ENCODE assay signal across 25 cellular contexts in genomic region chr6:116152620-116153019, GRCh38. TPM values are rescaled to one million over a fixed set of nuclear protein-coding genes. Genes with fewer than 3 reads are reported as not detected.
DNase-seq lines count a peak whose midpoint lies in the region; ATAC-seq, FAIRE-seq and TF ChIP-seq lines count a peak whose summit lies in the region.
"Had no signal": no experiment of that assay in that cellular context is flagged by ENCODE, and none has a peak within 500 bp of the region (broad histone marks: within the 10 kb centered on the region; RNA-seq: fewer than 3 reads in every experiment).

No MANE protein-coding gene starts in this region.

- no peaks in the 10 kb centered on the region for H3K27me3 Mint-ChIP-seq in mesothelial cell of epicardium (ENCODE audit: low read depth)
- no peaks in the 10 kb centered on the region for H3K27me3 Mint-ChIP-seq in activated naive CD4-positive, alpha-beta T cell treated with anti-CD3 and anti-CD28 coated beads, Interleukin-2, amount 10 ng/mL, durations not matched to agents 7 days and 5 days
- H3K27me3 Mint-ChIP-seq: CD4-positive, CD25-positive, alpha-beta regulatory T cell had no signal

- no peaks in the 10 kb centered on the region for H4K20me1 ChIP-seq in K562 (replicated peaks; ENCODE audit: control insufficient read depth, insufficient read depth, low read length)
- H4K20me1 ChIP-seq: BLaER1 had no signal

- no peaks in the 10 kb centered on the region for H3K36me3 Mint-ChIP-seq in mesothelial cell of epicardium
- H3K36me3 Mint-ChIP-seq in activated naive CD4-positive, alpha-beta T cell treated with anti-CD3 and anti-CD28 coated beads, Interleukin-2, amount 10 ng/mL, durations not matched to agents 7 days and 5 days = no peaks in the 10 kb centered on the region

- ATAC-seq in K562 = no peak
- ATAC-seq: GM23338, PC-3 had no signal

- no peaks in the 10 kb centered on the region for H3K9me3 Mint-ChIP-seq in mesothelial cell of epicardium
- H3K9me3 Mint-ChIP-seq in activated naive CD4-positive, alpha-beta T cell treated with anti-CD3 and anti-CD28 coated beads, Interleukin-2, amount 10 ng/mL, durations not matched to agents 7 days and 5 days = no peaks in the 10 kb centered on the region
- H3K9me3 Mint-ChIP-seq: CD4-positive, CD25-positive, alpha-beta regulatory T cell; GM23338; H9; HFFc6 had no signal

- POLR2A ChIA-PET in K562 (lab: Yijun Ruan, JAX) = interaction anchor here (0.7 kb wide), 1 partner anchor 29 kb away, joined by 3 read pairs; no protein-coding TSS in a partner anchor

- H3K4me2 ChIP-seq in K562 (ENCODE audit: insufficient read depth, low read length) = no peak overlapping the region
- H3K4me2 ChIP-seq: BLaER1, GM23338, KMS-11, SK-N-SH had no signal

- H3K9me3 ChIP-seq in HUES48 (ENCODE audit: control insufficient read depth, insufficient read depth, low read length) (no peaks in the 10 kb centered on the region), K562 (replicated peaks; ENCODE audit: control insufficient read depth, insufficient read depth, low read depth, low read length) (no peaks in the 10 kb centered on the region), colonic mucosa (no peaks in the 10 kb centered on the region)
- H3K9me3 ChIP-seq: BLaER1, SK-N-SH had no signal

- H3K4me3 Mint-ChIP-seq in mesothelial cell of epicardium = no peak overlapping the region
- H3K4me3 Mint-ChIP-seq in activated naive CD4-positive, alpha-beta T cell treated with anti-CD3 and anti-CD28 coated beads, Interleukin-2, amount 10 ng/mL, durations not matched to agents 7 days and 5 days = no peak overlapping the region
- H3K4me3 Mint-ChIP-seq: CD4-positive, CD25-positive, alpha-beta regulatory T cell; GM23338; H9; HFFc6 had no signal

- CTCF ChIA-PET in K562 (lab: Yijun Ruan, JAX; ENCODE audit: low intra/inter-chr PET ratio) = no interaction called here
- CTCF ChIA-PET in activated naive CD4-positive, alpha-beta T cell treated with anti-CD3 and anti-CD28 coated beads, Interleukin-2, amount 10 ng/mL, durations not matched to agents 7 days and 5 days (lab: Charles Lee) = no interaction called here

- 36% methylated on average over 1 of the region's 1 CpG for WGBS in K562 (ENCODE audit: insufficient coverage, low coverage, missing lambda C conversion rate)

- DNase-seq in K562 (ENCODE audit: extremely low read depth in 1 of 4, low spot score in 3 of 4) (no peak), fibroblast of pulmonary artery (ENCODE audit: low read depth) (peak; percentile 38), mesothelial cell of epicardium (ENCODE audit: low spot score in 2 of 2, unreplicated experiment in 2 of 2) (no peak), GM13977 (ENCODE audit: low spot score) (no peak), putamen (ENCODE audit: low spot score) (no peak), colonic mucosa (no peak)
- DNase-seq in activated naive CD4-positive, alpha-beta T cell treated with anti-CD3 and anti-CD28 coated beads, Interleukin-2, amount 10 ng/mL, durations not matched to agents 7 days and 5 days = no peak
- DNase-seq: CD4-positive, CD25-positive, alpha-beta regulatory T cell; H9; HFFc6; IMR-90; MM.1S; NCI-H2029; NCI-H2171 treated with DMSO at 0.1 percent for 48 hours; NCI-H345; NCI-H510A treated with DMSO at 0.1 percent for 48 hours; NCI-H748 treated with DMSO at 0.1 percent for 48 hours; PC-3; SK-N-SH had no signal

- H3K9me1 ChIP-seq in K562 (ENCODE audit: control insufficient read depth, insufficient read depth, low read length) = no peaks in the 10 kb centered on the region

- no peak for FAIRE-seq in K562 (lab: Jason Lieb, UNC)
- FAIRE-seq: D721Med had no signal

- in situ Hi-C loops in K562 (cut with MboI) (no loop called here), GM13977 (cut with MboI; ENCODE audit: low pct_unique_long_range_greater_than_20kb, low sequenced_read_pairs, unreplicated experiment) (no loop called here)

- H3K27me3 ChIP-seq in HUES48 (ENCODE audit: control insufficient read depth, insufficient read depth, low read length) (no peaks in the 10 kb centered on the region), K562 (ENCODE audit: control insufficient read depth in 2 of 2, insufficient read depth in 2 of 2, low read length in 2 of 2) (no peaks in the 10 kb centered on the region), colonic mucosa (no peaks in the 10 kb centered on the region)
- H3K27me3 ChIP-seq: BLaER1 had no signal

- H3K9ac ChIP-seq in HUES48 (ENCODE audit: low read depth, low read length) (no peak overlapping the region), K562 (ENCODE audit: insufficient read depth in 1 of 2, low read depth in 2 of 2, low read length in 2 of 2) (no peak overlapping the region), colonic mucosa (ENCODE audit: low read depth in 2 of 2, low read length in 2 of 2) (no peak overlapping the region)
- H3K9ac ChIP-seq: BLaER1, KMS-11, SK-N-SH had no signal

- TF ChIP-seq CTCF in K562 (IDR thresholded peaks at IDR 0.05 in 2 of 3, conservative IDR thresholded peaks at IDR 0.05 in 1 of 3; ENCODE audit: insufficient read depth in 2 of 3, low read depth in 1 of 3, low read length in 3 of 3) (no peak), fibroblast of pulmonary artery (IDR thresholded peaks at IDR 0.05; ENCODE audit: low read length, missing control alignments) (no peak), mesothelial cell of epicardium (IDR thresholded peaks at IDR 0.05; ENCODE audit: unreplicated experiment) (no peak), GM13977 (IDR thresholded peaks at IDR 0.05; ENCODE audit: extremely low read depth, insufficient read depth, missing control alignments) (no peak), colonic mucosa (IDR thresholded peaks at IDR 0.05) (no peak)

- peaks cover 10% of the 10 kb centered on the region for H3K4me1 Mint-ChIP-seq in mesothelial cell of epicardium
- H3K4me1 Mint-ChIP-seq in activated naive CD4-positive, alpha-beta T cell treated with anti-CD3 and anti-CD28 coated beads, Interleukin-2, amount 10 ng/mL, durations not matched to agents 7 days and 5 days = no peaks in the 10 kb centered on the region

- BruUV-seq in K562 (replicated peaks; lab: Mats Ljungman, UMichigan) = no TSS peak

- H3K4me1 ChIP-seq in HUES48 (ENCODE audit: control insufficient read depth, insufficient read depth, low read length) (peaks cover 6% of the 10 kb centered on the region; the same call in 1 of the 2 replicates), K562 (replicated peaks in 1 of 2; ENCODE audit: control insufficient read depth in 2 of 2, insufficient read depth in 2 of 2, low read length in 2 of 2) (peaks cover 0 to 13% of the 10 kb centered on the region in 2 experiments; a peak in 3 of 5 replicates), colonic mucosa (no peaks in the 10 kb centered on the region)
- H3K4me1 ChIP-seq: BLaER1 had no signal

- no peaks in the 10 kb centered on the region for H3K79me2 ChIP-seq in K562 (ENCODE audit: control insufficient read depth, insufficient read depth, low read length)

- TF ChIP-seq POLR2A in K562 (conservative IDR thresholded peaks at IDR 0.05) = no peak

- TF ChIP-seq RAD21 in K562 (CRISPR knock-in tag; conservative IDR thresholded peaks at IDR 0.05 in 1 of 2, IDR thresholded peaks at IDR 0.05 in 1 of 2) = no peak

- H2AFZ ChIP-seq in K562 (ENCODE audit: low read depth, low read length) = no peak overlapping the region
- H2AFZ ChIP-seq: GM23338 had no signal

- no peaks in the 10 kb centered on the region for H3K36me3 ChIP-seq in HUES48 (ENCODE audit: control insufficient read depth, insufficient read depth, low read length)
- no peaks in the 10 kb centered on the region for H3K36me3 ChIP-seq in K562 (ENCODE audit: control insufficient read depth, insufficient read depth, low read length)
- H3K36me3 ChIP-seq in colonic mucosa = no peaks in the 10 kb centered on the region
- H3K36me3 ChIP-seq: BLaER1 had no signal

- intact Hi-C loops in K562 (cut with micrococcal nuclease) (no loop called here), colonic mucosa (cut with DNase I) (no loop called here)

- peak overlapping the region; percentile 2 for H3K27ac Mint-ChIP-seq in mesothelial cell of epicardium
- no peak overlapping the region for H3K27ac Mint-ChIP-seq in activated naive CD4-positive, alpha-beta T cell treated with anti-CD3 and anti-CD28 coated beads, Interleukin-2, amount 10 ng/mL, durations not matched to agents 7 days and 5 days
- H3K27ac Mint-ChIP-seq: CD4-positive, CD25-positive, alpha-beta regulatory T cell; HFFc6 had no signal

- H3K4me3 ChIP-seq in HUES48 (ENCODE audit: low read depth, low read length) = no peak overlapping the region
- no peak overlapping the region for H3K4me3 ChIP-seq in K562
- H3K4me3 ChIP-seq in fibroblast of pulmonary artery (replicated peaks; ENCODE audit: low read depth, low read length) = no peak overlapping the region
- H3K4me3 ChIP-seq in colonic mucosa = no peak overlapping the region
- H3K4me3 ChIP-seq: BLaER1, GM23338 had no signal

- H3K27ac ChIP-seq in HUES48 (ENCODE audit: low read depth, low read length) (peak overlapping the region; percentile 2), K562 (ENCODE audit: extremely low read depth, low read depth, low read length) (no peak overlapping the region), colonic mucosa (no peak overlapping the region)
- H3K27ac ChIP-seq: BLaER1, KMS-11 had no signal

- TF ChIP-seq EP300 in K562 (IDR thresholded peaks at IDR 0.05; ENCODE audit: low read length) = no peak

RNA-seq across cellular contexts. Expression of gene COL10A1, which starts 26.7 kb away (rescaled TPM):
- total RNA-seq in K562 (2011; cell fraction: chromatin; rRNA removed; ENCODE audit: low replicate concordance) = not detected in 2 replicates
- not detected in 2 replicates for total RNA-seq in K562 (2011; cell fraction: nucleolus; rRNA removed)
- not detected in 2 replicates for total RNA-seq in K562 (2011; cell fraction: nucleoplasm; rRNA removed)
- total RNA-seq in K562 (2014; rRNA removed) (not detected in 2 replicates), K562 (2014; rRNA removed; fragmentation: Illumina TruSeq; extraction: Trizol) (not detected in 2 replicates), K562 (2015; rRNA removed; fragmentation: Illumina TruSeq; extraction: Trizol) (not detected in 2 replicates), K562 (2021) (not detected in 2 replicates), mesothelial cell of epicardium (not detected in 3 replicates), colonic mucosa (not detected)
- polyA plus RNA-seq in K562 (2011; rRNA removed) (not detected in 2 replicates), K562 (2014; fragmentation: Illumina TruSeq; extraction: Trizol) (0.06 TPM in 1 of 2 replicates, not detected in the other), K562 (2014; fragmentation: Nextera tagmentation; extraction: Ambion mirVana) (under 1 TPM in 1 of 2 experiments, not detected in 1; 0.08 TPM), K562 (2014; rRNA removed) (not detected in 2 replicates)
- not detected in 2 replicates for polyA plus RNA-seq in K562 (2011; cell fraction: cytosol; rRNA removed)
- polyA plus RNA-seq in K562 (2011; cell fraction: nucleus; rRNA removed) = not detected in 2 replicates
- polyA plus RNA-seq in K562 (2012) = 0.07 TPM in 2 replicates
- not detected in 2 replicates for polyA minus RNA-seq in K562 (2011; rRNA and poly(A)+ RNA removed)
- not detected in 2 replicates for polyA minus RNA-seq in K562 (2011; cell fraction: cytosol; rRNA and poly(A)+ RNA removed)
- polyA minus RNA-seq in K562 (2011; cell fraction: nucleus; rRNA and poly(A)+ RNA removed) = not detected in 2 replicates
- total RNA-seq: A172; CD4-positive, CD25-positive, alpha-beta regulatory T cell; H9; IMR-90; PC-3 had no signal
- polyA plus RNA-seq: CD4-positive, CD25-positive, alpha-beta regulatory T cell had no signal

RNA-seq across cellular contexts. Expression of gene NT5DC1, which starts 52.0 kb away (rescaled TPM):
- total RNA-seq in K562 (2011; cell fraction: chromatin; rRNA removed; ENCODE audit: low replicate concordance) = 6.5 and 14.2 TPM in 2 replicates
- total RNA-seq in K562 (2011; cell fraction: nucleolus; rRNA removed) = 3.2 and 6.6 TPM in 2 replicates
- 4.0 and 7.6 TPM in 2 replicates for total RNA-seq in K562 (2011; cell fraction: nucleoplasm; rRNA removed)
- 4.9 and 12.0 TPM in 2 replicates for total RNA-seq in K562 (2014; rRNA removed)
- 16.3 and 22.2 TPM in 2 replicates for total RNA-seq in K562 (2014; rRNA removed; fragmentation: Illumina TruSeq; extraction: Trizol)
- 16.1 and 18.7 TPM in 2 replicates for total RNA-seq in K562 (2015; rRNA removed; fragmentation: Illumina TruSeq; extraction: Trizol)
- total RNA-seq in K562 (2021) = 28.5 and 31.8 TPM in 2 replicates
- polyA plus RNA-seq in K562 (2011; rRNA removed) = 18.3 and 19.6 TPM in 2 replicates
- polyA plus RNA-seq in K562 (2011; cell fraction: cytosol; rRNA removed) = 6.7 and 14.1 TPM in 2 replicates
- 7.0 and 8.7 TPM in 2 replicates for polyA plus RNA-seq in K562 (2011; cell fraction: nucleus; rRNA removed)
- polyA plus RNA-seq in K562 (2012) = 17.9 and 43.2 TPM in 2 replicates
- 14.5 and 22.2 TPM in 2 replicates for polyA plus RNA-seq in K562 (2014; fragmentation: Illumina TruSeq; extraction: Trizol)
- 10 to 100 TPM; 15.7 to 20.5 TPM for polyA plus RNA-seq in K562 (2014; fragmentation: Nextera tagmentation; extraction: Ambion mirVana)
- 15.9 and 20.7 TPM in 2 replicates for polyA plus RNA-seq in K562 (2014; rRNA removed)
- 14.7 and 21.6 TPM in 2 replicates for polyA minus RNA-seq in K562 (2011; rRNA and poly(A)+ RNA removed)
- 11.6 and 19.5 TPM in 2 replicates for polyA minus RNA-seq in K562 (2011; cell fraction: cytosol; rRNA and poly(A)+ RNA removed)
- 13.5 and 17.3 TPM in 2 replicates for polyA minus RNA-seq in K562 (2011; cell fraction: nucleus; rRNA and poly(A)+ RNA removed)
- total RNA-seq in mesothelial cell of epicardium = 30.8 to 34.5 TPM (median 33.4 TPM) in 3 replicates
- total RNA-seq in colonic mucosa = 10 to 100 TPM; 49.8 to 50.1 TPM
